In the genomic region with DNA sequence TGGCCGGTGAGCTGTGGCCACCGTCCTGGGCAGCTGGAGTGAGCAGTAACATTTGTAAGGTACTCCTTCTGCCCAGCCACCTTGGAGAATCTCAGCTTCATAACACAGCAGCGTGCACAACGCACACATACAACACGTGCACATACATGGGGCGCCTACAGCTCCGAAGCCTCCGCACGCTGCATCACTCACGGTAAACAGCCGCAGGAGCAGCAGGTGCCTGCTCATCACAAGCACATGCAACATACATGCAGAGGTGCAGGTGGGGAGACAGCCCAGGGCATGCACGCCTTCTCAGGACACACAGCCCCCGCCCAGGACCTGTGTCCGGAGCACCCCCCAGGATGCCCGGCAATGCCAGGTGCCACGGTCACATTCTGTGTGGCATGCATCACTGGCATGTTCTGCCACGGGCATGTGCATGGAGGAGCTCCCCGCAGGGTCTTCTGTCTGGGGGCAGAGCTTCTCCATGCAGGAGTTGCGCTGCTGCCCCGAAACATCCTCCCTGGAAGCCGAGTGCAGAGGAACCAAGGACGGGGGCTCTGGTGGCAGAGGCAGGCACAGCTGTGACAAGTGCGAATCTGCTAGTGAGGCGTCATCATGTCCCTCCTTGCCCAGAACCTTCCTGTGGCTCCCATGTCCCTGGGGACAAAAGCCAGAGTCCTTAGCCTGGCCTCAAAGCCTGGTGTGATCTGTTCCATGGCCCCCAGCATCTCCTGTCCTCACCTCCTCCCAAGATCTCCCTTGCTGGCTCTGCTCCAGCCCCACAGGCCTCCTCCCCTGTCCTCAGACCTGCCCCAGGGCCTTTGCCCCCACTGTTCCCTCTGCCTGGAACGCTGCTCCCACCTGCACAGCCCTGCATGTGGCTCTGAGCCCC, we compare ENCODE assay signal across 12 cellular contexts.
DNase-seq lines count a peak whose midpoint lies in the region; ATAC-seq and TF ChIP-seq lines count a peak whose summit lies in the region.
"Had no signal": no experiment of that assay in that cellular context is flagged by ENCODE, and none has a peak within 500 bp of the region (broad histone marks: within the 10 kb centered on the region; RNA-seq: fewer than 3 reads in every experiment).

No MANE protein-coding gene starts in this region.

- 89 to 96% (median 92%) methylated on average over 20 to 25 of the region's 25 CpGs for WGBS in heart left ventricle, 4 donors

- H3K4me1 ChIP-seq in heart left ventricle = no peaks in the 10 kb centered on the region
- H3K4me1 ChIP-seq: SJCRH30 had no signal

- no peak for TF ChIP-seq CTCF in heart left ventricle (IDR thresholded peaks at IDR 0.05)

- no peak overlapping the region for H3K4me3 ChIP-seq in heart left ventricle
- H3K4me3 ChIP-seq: gastroesophageal sphincter, SJCRH30, thoracic aorta had no signal

- H3K4me3 Mint-ChIP-seq in effector memory CD8-positive, alpha-beta T cell = no peak overlapping the region

- no peak overlapping the region for H3K27ac Mint-ChIP-seq in effector memory CD8-positive, alpha-beta T cell

- no peak for TF ChIP-seq POLR2A in heart left ventricle (IDR thresholded peaks at IDR 0.05)

- H3K27ac ChIP-seq in heart left ventricle = no peak overlapping the region
- H3K27ac ChIP-seq: gastroesophageal sphincter, SJCRH30, thoracic aorta had no signal

- H3K9me3 ChIP-seq in heart left ventricle = no peaks in the 10 kb centered on the region
- H3K9me3 ChIP-seq: gastroesophageal sphincter, SJCRH30, thoracic aorta had no signal

- H3K4me1 Mint-ChIP-seq in effector memory CD8-positive, alpha-beta T cell (ENCODE audit: low read depth in 2 of 2) = peaks cover 0 to 2% of the 10 kb centered on the region in 2 donors

- peaks cover 27 to 34% of the 10 kb centered on the region in 2 donors for H3K27me3 Mint-ChIP-seq in effector memory CD8-positive, alpha-beta T cell

- no peaks in the 10 kb centered on the region for H3K36me3 Mint-ChIP-seq in effector memory CD8-positive, alpha-beta T cell (ENCODE audit: insufficient read depth)

- H3K36me3 ChIP-seq in heart left ventricle = no peaks in the 10 kb centered on the region
- H3K36me3 ChIP-seq: gastroesophageal sphincter, SJCRH30, thoracic aorta had no signal

- H3K9me3 Mint-ChIP-seq in effector memory CD8-positive, alpha-beta T cell = no peaks in the 10 kb centered on the region

- ATAC-seq in heart left ventricle = peak in 1 of 4 donors; percentile 10
- no peak for ATAC-seq in effector memory CD8-positive, alpha-beta T cell (replicated peaks)
- ATAC-seq: gastroesophageal sphincter had no signal

- intact Hi-C loops in heart left ventricle (cut with DNase I) = loop anchor here in 3 of 10 donors (5.0 to 10.0 kb wide), 4 partner anchors 56 to 314 kb away; partner anchors contain the start of gene CIBAR2 (in 1 of the 3)
- intact Hi-C loops in posterior cingulate gyrus (cut with DNase I) = loop anchor here (5.0 to 10.0 kb wide), 2 partner anchors 126 to 152 kb away; no protein-coding TSS in a partner anchor

- DNase-seq in activated CD8-positive, alpha-beta memory T cell treated with anti-CD3 and anti-CD28 coated beads, Interleukin-2, amount 50 U/mL, for 4 hours = peak; percentile 11
- DNase-seq in activated CD8-positive, alpha-beta memory T cell treated with anti-CD3 and anti-CD28 coated beads, Interleukin-2, amount 50 U/mL, for 48 hours = no peak
- DNase-seq in NCI-H82 (lab: John Stamatoyannopoulos, UW) = peak; percentile 70
- peak in 3 of 5 donors; percentile 10 to 46 (median 25) for DNase-seq in heart left ventricle
- peak in 7 of 10 donors; percentile 1 to 82 (median 22) for DNase-seq in posterior cingulate gyrus
- DNase-seq in iPS-NIHi11 (ENCODE audit: low spot score) = no peak
- DNase-seq in effector memory CD8-positive, alpha-beta T cell = no peak
- no peak for DNase-seq in H4 (ENCODE audit: low spot score)
- DNase-seq: NCI-H345 had no signal

- no peaks in the 10 kb centered on the region for H3K27me3 ChIP-seq in heart left ventricle
- H3K27me3 ChIP-seq: gastroesophageal sphincter, SJCRH30 had no signal

Comparison
In these comparisons a context has a peak if more than half of its experiments do, and no peak if none do; other contexts are left out.
1. DNase-seq: peak in activated CD8-positive, alpha-beta memory T cell treated with anti-CD3 and anti-CD28 coated beads, Interleukin-2, amount 50 U/mL, for 4 hours (single experiment), NCI-H82 (single experiment), heart left ventricle (3 of 5) and posterior cingulate gyrus (7 of 10); none in activated CD8-positive, alpha-beta memory T cell treated with anti-CD3 and anti-CD28 coated beads, Interleukin-2, amount 50 U/mL, for 48 hours (single experiment), iPS-NIHi11 (single experiment), effector memory CD8-positive, alpha-beta T cell (0 of 3) and H4 (single experiment).